ENCODE assay signal across 9 cellular contexts in genomic region chr1:161792740-161793139, GRCh38.
DNase-seq lines count a peak whose midpoint lies in the region; ATAC-seq and TF ChIP-seq lines count a peak whose summit lies in the region.
"Had no signal": no experiment of that assay in that cellular context is flagged by ENCODE, and none has a peak within 500 bp of the region (broad histone marks: within the 10 kb centered on the region; RNA-seq: fewer than 3 reads in every experiment).

No MANE protein-coding gene starts in this region.

- TF ChIP-seq CTCF in GM12864 (IDR thresholded peaks at IDR 0.05; ENCODE audit: low read depth, low read length, missing control alignments), result peak; percentile 35

- ATAC-seq in HG03469 (IDR thresholded peaks at IDR 0.05; ENCODE audit: unreplicated experiment), result peak; percentile 54
- ATAC-seq in stimulated activated naive B cell treated with anti-CD40 and anti-IgM and Interleukin-4, amounts not matched to agents 10 μg/mL and 1 μg/mL and 100 μg/mL, for 72 hours (replicated peaks), result peak; percentile 75 to 89

- peaks cover 30 to 53% of the 10 kb centered on the region in 2 donors for H3K36me3 Mint-ChIP-seq in stimulated activated naive B cell treated with anti-CD40 and anti-IgM and Interleukin-4, amounts not matched to agents 10 μg/mL and 1 μg/mL and 100 μg/mL, for 72 hours

- no peaks in the 10 kb centered on the region for H3K27me3 Mint-ChIP-seq in stimulated activated naive B cell treated with anti-CD40 and anti-IgM and Interleukin-4, amounts not matched to agents 10 μg/mL and 1 μg/mL and 100 μg/mL, for 72 hours

- no peak overlapping the region for H3K4me3 Mint-ChIP-seq in stimulated activated naive B cell treated with anti-CD40 and anti-IgM and Interleukin-4, amounts not matched to agents 10 μg/mL and 1 μg/mL and 100 μg/mL, for 72 hours

- H3K4me1 Mint-ChIP-seq in stimulated activated naive B cell treated with anti-CD40 and anti-IgM and Interleukin-4, amounts not matched to agents 10 μg/mL and 1 μg/mL and 100 μg/mL, for 72 hours, result peaks cover 3 to 4% of the 10 kb centered on the region in 2 donors

- peak; percentile 85 for DNase-seq in ACHN
- no peak for DNase-seq in GM12864 (ENCODE audit: low read depth)
- peak; percentile 75 for DNase-seq in NCI-H69 (lab: John Stamatoyannopoulos, UW)
- DNase-seq in astrocyte of the hippocampus (ENCODE audit: low read depth, low spot score), result peak; percentile 82
- peak; percentile 53 for DNase-seq in iPS-NIHi7 (ENCODE audit: extremely low spot score)
- DNase-seq in stimulated activated naive B cell treated with anti-CD40 and anti-IgM and Interleukin-4, amounts not matched to agents 10 μg/mL and 1 μg/mL and 100 μg/mL, for 72 hours, result no peak
- DNase-seq in stimulated activated CD4-positive, alpha-beta T cell treated with anti-CD3 and anti-CD28 coated beads, Interleukin-12 subunit alpha, Interleukin-12 subunit beta, amount 100 ng/mL, for 4 hours, result no peak

- no peaks in the 10 kb centered on the region for H3K9me3 Mint-ChIP-seq in stimulated activated naive B cell treated with anti-CD40 and anti-IgM and Interleukin-4, amounts not matched to agents 10 μg/mL and 1 μg/mL and 100 μg/mL, for 72 hours

- in situ Hi-C loops in ACHN (cut with HindIII; ENCODE audit: low pct_ligation_motif_present, low pct_unique_long_range_greater_than_20kb, low sequenced_read_pairs), result loop anchor here (25.0 kb wide), 1 partner anchor 245 kb away; no protein-coding TSS in a partner anchor

- peak overlapping the region; percentile 47 for H3K27ac Mint-ChIP-seq in stimulated activated naive B cell treated with anti-CD40 and anti-IgM and Interleukin-4, amounts not matched to agents 10 μg/mL and 1 μg/mL and 100 μg/mL, for 72 hours

- no peak overlapping the region for H3K4me3 ChIP-seq in GM12864 (ENCODE audit: low read depth, low read length)
- H3K4me3 ChIP-seq: HAP-1 had no signal

Comparison
In these comparisons a context has a peak if more than half of its experiments do, and no peak if none do; other contexts are left out.
1. DNase-seq: peak in ACHN (single experiment), NCI-H69 (single experiment), astrocyte of the hippocampus (single experiment) and iPS-NIHi7 (single experiment); none in GM12864 (single experiment), stimulated activated naive B cell treated with anti-CD40 and anti-IgM and Interleukin-4, amounts not matched to agents 10 μg/mL and 1 μg/mL and 100 μg/mL, for 72 hours (single experiment) and stimulated activated CD4-positive, alpha-beta T cell treated with anti-CD3 and anti-CD28 coated beads, Interleukin-12 subunit alpha, Interleukin-12 subunit beta, amount 100 ng/mL, for 4 hours (single experiment).